8 cellular contexts compared by ENCODE assay signal in the genomic region with DNA sequence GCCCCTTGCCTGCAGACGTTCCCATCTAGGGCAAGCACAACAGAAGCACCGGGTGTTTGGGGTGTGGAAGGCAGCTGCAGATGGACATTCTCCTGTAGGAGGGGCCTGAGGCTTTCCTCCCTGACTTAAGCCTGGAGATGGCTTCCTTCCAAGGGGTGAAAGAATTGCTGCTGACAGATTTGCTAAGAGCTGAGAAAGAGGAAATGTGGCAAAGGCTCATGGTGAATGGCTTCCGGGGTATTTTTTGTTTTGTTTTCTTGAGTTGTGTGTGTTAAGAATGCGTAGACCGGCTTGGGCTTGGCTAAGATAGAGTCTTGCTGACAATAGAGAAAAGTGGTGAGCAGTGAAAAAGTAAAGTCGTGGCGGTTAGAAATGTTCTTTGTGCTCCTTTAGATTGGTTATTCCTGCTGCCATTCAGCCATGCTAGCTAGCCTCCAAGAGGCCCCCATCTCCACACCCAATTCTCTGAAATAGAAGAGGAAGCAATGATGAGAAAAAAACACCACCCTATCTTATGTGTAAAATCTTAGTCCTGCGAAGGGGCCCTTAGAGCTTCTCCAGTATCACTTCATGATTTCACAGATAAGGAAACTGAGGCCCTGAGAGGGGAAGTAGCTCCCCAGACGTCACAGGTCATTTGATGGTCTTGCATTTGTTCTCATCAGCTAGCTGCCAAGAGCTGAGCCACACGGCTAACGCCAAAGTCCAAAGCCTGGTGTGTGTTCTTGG. TPM values are rescaled to one million over a fixed set of nuclear protein-coding genes. Genes with fewer than 3 reads are reported as not detected.
A peak's percentile ranks its signal among the peaks of the same experiment; 100 is the strongest.
DNase-seq lines count a peak whose midpoint lies in the region; ATAC-seq and TF ChIP-seq lines count a peak whose summit lies in the region.

No MANE protein-coding gene starts in this region.

- H3K27ac ChIP-seq in CD8-positive, alpha-beta memory T cell (ENCODE audit: low read depth, low read length), result peak overlapping the region; percentile 85
- peak overlapping the region in 20 of 21 experiments; percentile 38 to 92 (median 76) for H3K27ac ChIP-seq in skin epidermis

- peaks cover 99% of the 10 kb centered on the region for H3K4me1 ChIP-seq in CD8-positive, alpha-beta memory T cell (ENCODE audit: insufficient read depth, low read length)

- TF ChIP-seq CTCF in activated B cell treated with CpG ODN at 0.5 μM for 24 hours (IDR thresholded peaks at IDR 0.05), result no peak
- TF ChIP-seq CTCF in foreskin fibroblast (IDR thresholded peaks at IDR 0.05; ENCODE audit: low read depth, low read length), result no peak
- no peak for TF ChIP-seq CTCF in progenitor cell of endocrine pancreas (IDR thresholded peaks at IDR 0.05; ENCODE audit: unreplicated experiment)

- H3K36me3 ChIP-seq in CD8-positive, alpha-beta memory T cell (ENCODE audit: insufficient read depth, low read length), result peaks cover 16% of the 10 kb centered on the region

- H3K4me3 ChIP-seq in CD8-positive, alpha-beta memory T cell (ENCODE audit: low read length), result peak overlapping the region; percentile 73
- H3K4me3 ChIP-seq in foreskin fibroblast (ENCODE audit: low read depth in 1 of 2, low read length in 2 of 2) (no peak overlapping the region), skin epidermis (no peak overlapping the region)

- H3K4me3 Mint-ChIP-seq in CD8-positive, alpha-beta memory T cell, result peak overlapping the region; percentile 68 to 90 (median 84)
- H3K4me3 Mint-ChIP-seq in activated B cell treated with CpG ODN at 0.5 μM for 24 hours, result peak overlapping the region; percentile 73
- no peak overlapping the region for H3K4me3 Mint-ChIP-seq in progenitor cell of endocrine pancreas (ENCODE audit: low read depth)

- peak overlapping the region; percentile 96 to 100 (median 98) for H3K27ac Mint-ChIP-seq in CD8-positive, alpha-beta memory T cell
- peak overlapping the region; percentile 96 for H3K27ac Mint-ChIP-seq in activated B cell treated with CpG ODN at 0.5 μM for 24 hours
- H3K27ac Mint-ChIP-seq in progenitor cell of endocrine pancreas, result no peak overlapping the region

- no peaks in the 10 kb centered on the region for H3K27me3 ChIP-seq in CD8-positive, alpha-beta memory T cell (ENCODE audit: insufficient read depth, low read length, poor library complexity, severe bottlenecking)

- peaks cover 3 to 73% (median 22%) of the 10 kb centered on the region in 3 donors for H3K36me3 Mint-ChIP-seq in CD8-positive, alpha-beta memory T cell
- H3K36me3 Mint-ChIP-seq in activated B cell treated with CpG ODN at 0.5 μM for 24 hours (ENCODE audit: low read depth) (peaks cover 63% of the 10 kb centered on the region), progenitor cell of endocrine pancreas (ENCODE audit: insufficient read depth) (no peaks in the 10 kb centered on the region)

- CTCF ChIA-PET in CD8-positive, alpha-beta memory T cell (lab: Charles Lee), result interaction anchor here (1.1 to 19.1 kb wide), 10 partner anchors 9 to 113 kb away, joined by 3 to 503 read pairs (median 4); partner anchors contain the start of genes DYRK3 and EIF2D
- CTCF ChIA-PET in activated B cell treated with CpG ODN at 0.5 μM for 24 hours (lab: Charles Lee), result interaction anchor here (1.0 to 2.4 kb wide), 7 partner anchors 9 to 96 kb away, joined by 3 to 18 read pairs (median 4); no protein-coding TSS in a partner anchor

- no peaks in the 10 kb centered on the region for H3K9me3 Mint-ChIP-seq in CD8-positive, alpha-beta memory T cell
- H3K9me3 Mint-ChIP-seq in activated B cell treated with CpG ODN at 0.5 μM for 24 hours (no peaks in the 10 kb centered on the region), progenitor cell of endocrine pancreas (ENCODE audit: low read depth) (no peaks in the 10 kb centered on the region)

- POLR2A ChIA-PET in CD8-positive, alpha-beta memory T cell (lab: Charles Lee), result interaction anchor here (0.6 to 2.4 kb wide), 8 partner anchors 9 to 30 kb away, joined by 3 to 11 read pairs (median 5); no protein-coding TSS in a partner anchor
- POLR2A ChIA-PET in activated B cell treated with CpG ODN at 0.5 μM for 24 hours (lab: Charles Lee), result interaction anchor here (1.0 to 9.8 kb wide), 4 partner anchors 9 to 98 kb away, joined by 3 to 343 read pairs (median 10); no protein-coding TSS in a partner anchor

- no peaks in the 10 kb centered on the region for H3K9me3 ChIP-seq in CD8-positive, alpha-beta memory T cell (ENCODE audit: low read length)

- peaks cover 95 to 100% (median 99%) of the 10 kb centered on the region in 3 donors for H3K4me1 Mint-ChIP-seq in CD8-positive, alpha-beta memory T cell
- H3K4me1 Mint-ChIP-seq in activated B cell treated with CpG ODN at 0.5 μM for 24 hours (peaks cover 98% of the 10 kb centered on the region), progenitor cell of endocrine pancreas (ENCODE audit: low read depth) (peaks cover 2% of the 10 kb centered on the region)

- peak in 4 of 5 donors; percentile 43 to 83 (median 69) for DNase-seq in CD8-positive, alpha-beta memory T cell
- DNase-seq in HPDE6-E6E7 (ENCODE audit: extremely low spot score), result peak; percentile 42
- no peak for DNase-seq in activated B cell treated with CpG ODN at 0.5 μM for 24 hours
- DNase-seq in foreskin fibroblast, result peak; percentile 82 to 90
- DNase-seq in HuH-7.5 (ENCODE audit: low spot score), result no peak
- no peak for DNase-seq in stimulated activated CD4-positive, alpha-beta T cell treated with anti-CD3 and anti-CD28 coated beads, Interleukin-4, amount 100 ng/mL, for 4 hours
- no peak for DNase-seq in progenitor cell of endocrine pancreas (ENCODE audit: low spot score, unreplicated experiment)

- H3K27me3 Mint-ChIP-seq in CD8-positive, alpha-beta memory T cell, result no peaks in the 10 kb centered on the region
- no peaks in the 10 kb centered on the region for H3K27me3 Mint-ChIP-seq in activated B cell treated with CpG ODN at 0.5 μM for 24 hours
- peaks cover 13% of the 10 kb centered on the region for H3K27me3 Mint-ChIP-seq in progenitor cell of endocrine pancreas

- intact Hi-C loops in activated B cell treated with CpG ODN at 0.5 μM for 24 hours (cut with micrococcal nuclease), result loop anchor here (1.0 kb wide), 2 partner anchors 12 to 16 kb away; no protein-coding TSS in a partner anchor

- ATAC-seq in activated B cell treated with CpG ODN at 0.5 μM for 24 hours (ENCODE audit: low read depth), result peak; percentile 19

RNA-seq across cellular contexts. Expression of gene EIF2D, which starts 36.9 kb away (rescaled TPM):
- total RNA-seq in CD8-positive, alpha-beta memory T cell, result 10 to 100 TPM; 82.7 to 88.7 TPM
- 35.3 TPM for polyA plus RNA-seq in CD8-positive, alpha-beta memory T cell
- total RNA-seq in activated B cell treated with CpG ODN at 0.5 μM for 24 hours (61.2 and 65.4 TPM in 2 replicates), progenitor cell of endocrine pancreas (36.8 and 39.5 TPM in 2 replicates)

Comparison
In these comparisons a context has a peak if more than half of its experiments do, and no peak if none do; other contexts are left out.
1. DNase-seq: peak in CD8-positive, alpha-beta memory T cell (4 of 5), HPDE6-E6E7 (single experiment) and foreskin fibroblast (2 of 2); none in activated B cell treated with CpG ODN at 0.5 μM for 24 hours (single experiment), HuH-7.5 (single experiment), stimulated activated CD4-positive, alpha-beta T cell treated with anti-CD3 and anti-CD28 coated beads, Interleukin-4, amount 100 ng/mL, for 4 hours (0 of 2) and progenitor cell of endocrine pancreas (single experiment).